Comparison of ENCODE assay signal across 20 cellular contexts in the genomic region with DNA sequence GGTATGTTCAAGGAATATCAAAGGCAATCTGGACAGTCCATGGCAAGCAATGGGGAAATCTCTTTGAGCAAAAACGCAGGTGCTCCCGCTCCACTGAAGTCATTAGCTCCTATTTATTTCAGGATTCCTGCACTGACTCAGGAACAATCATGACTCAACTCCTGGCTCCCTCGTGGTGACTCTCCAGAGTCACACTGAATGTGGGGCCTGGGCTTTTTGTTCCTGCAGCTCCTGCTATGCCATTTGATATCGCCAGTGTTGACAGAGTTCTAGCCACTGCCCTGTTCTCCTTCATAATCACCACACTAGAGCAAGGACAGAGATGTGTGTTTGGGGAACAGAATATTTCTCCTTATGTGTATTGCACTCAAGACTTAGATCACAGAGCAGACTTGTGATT.
DNase-seq lines count a peak whose midpoint lies in the region; ATAC-seq and TF ChIP-seq lines count a peak whose summit lies in the region.
"Had no signal": no experiment of that assay in that cellular context is flagged by ENCODE, and none has a peak within 500 bp of the region (broad histone marks: within the 10 kb centered on the region; RNA-seq: fewer than 3 reads in every experiment).

No MANE protein-coding gene starts in this region.

- no peaks in the 10 kb centered on the region for H3K79me1 ChIP-seq in mesendoderm (ENCODE audit: low read length)

- no peak overlapping the region for H3K9ac ChIP-seq in mesendoderm (ENCODE audit: low read length)

- no peak overlapping the region for H3K27ac Mint-ChIP-seq in activated CD4-positive, alpha-beta T cell treated with anti-CD3 and anti-CD28 coated beads, Interleukin-2, amount 10 ng/mL, durations not matched to agents 7 days and 5 days
- H3K27ac Mint-ChIP-seq: activated T-cell treated with anti-CD3 and anti-CD28 coated beads, Interleukin-2, amount 50 U/mL, for 24 hours had no signal

- no peak overlapping the region for H4K5ac ChIP-seq in mesendoderm (ENCODE audit: low read length)

- H3K18ac ChIP-seq in mesendoderm (ENCODE audit: low read length): no peak overlapping the region

- H3K4me3 Mint-ChIP-seq in activated CD4-positive, alpha-beta T cell treated with anti-CD3 and anti-CD28 coated beads, Interleukin-2, amount 10 ng/mL, durations not matched to agents 7 days and 5 days: no peak overlapping the region
- H3K4me3 Mint-ChIP-seq: activated T-cell treated with anti-CD3 and anti-CD28 coated beads, Interleukin-2, amount 50 U/mL, for 24 hours had no signal

- H3K4me2 ChIP-seq in mesendoderm (ENCODE audit: low read length): no peak overlapping the region

- no peak overlapping the region for H4K8ac ChIP-seq in mesendoderm (ENCODE audit: low read depth, low read length)

- no peak overlapping the region for H3K4ac ChIP-seq in mesendoderm (ENCODE audit: low read depth, low read length)

- no peak overlapping the region for H2BK5ac ChIP-seq in mesendoderm (ENCODE audit: low read length)

- no CpG with 5 or more reads among the region's 4 CpGs for WGBS in mesendoderm (ENCODE audit: extremely low coverage, insufficient coverage, low lambda C conversion rate)

- POLR2A ChIA-PET in activated CD4-positive, alpha-beta T cell treated with anti-CD3 and anti-CD28 coated beads, Interleukin-2, amount 10 ng/mL, durations not matched to agents 7 days and 5 days (lab: Charles Lee): no interaction called here

- no peaks in the 10 kb centered on the region for H3K79me2 ChIP-seq in mesendoderm (ENCODE audit: control insufficient read depth, insufficient read depth, low read length)

- no peaks in the 10 kb centered on the region for H3K36me3 Mint-ChIP-seq in activated CD4-positive, alpha-beta T cell treated with anti-CD3 and anti-CD28 coated beads, Interleukin-2, amount 10 ng/mL, durations not matched to agents 7 days and 5 days (ENCODE audit: low read depth)

- no peak for TF ChIP-seq CTCF in fibroblast of mammary gland (conservative IDR thresholded peaks at IDR 0.05; ENCODE audit: control insufficient read depth, insufficient read depth, low read depth, low read length)
- TF ChIP-seq CTCF in GM13976 (IDR thresholded peaks at IDR 0.05; ENCODE audit: borderline replicate concordance, control extremely low read depth, extremely low read depth, insufficient read depth, missing control alignments): no peak
- no peak for TF ChIP-seq CTCF in left lung (IDR thresholded peaks at IDR 0.05)

- DNase-seq in AG20443 (ENCODE audit: low spot score): peak; percentile 11
- peak; percentile 22 for DNase-seq in M059J (ENCODE audit: low read depth)
- peak; percentile 14 for DNase-seq in fibroblast of mammary gland (ENCODE audit: low read depth)
- DNase-seq in mesendoderm: peak; percentile 13
- DNase-seq in GM13976 (ENCODE audit: low spot score): no peak
- no peak for DNase-seq in activated CD4-positive, alpha-beta T cell treated with anti-CD3 and anti-CD28 coated beads, Interleukin-2, amount 10 ng/mL, durations not matched to agents 7 days and 5 days
- no peak for DNase-seq in left lung
- DNase-seq: activated CD4-positive, alpha-beta T cell treated with anti-CD3 and anti-CD28 coated beads for 4 hours; activated gamma-delta T cell; activated T-cell treated with anti-CD3 and anti-CD28 coated beads, Interleukin-2, amount 50 U/mL, for 24 hours; BE2C; DMS79; GF-D8; glutamatergic neuron; KG1; NCI-H1436 treated with DMSO at 0.1 percent for 48 hours; NCI-H446 treated with DMSO at 0.1 percent for 48 hours; stimulated activated CD8-positive, alpha-beta memory T cell treated with anti-CD3 and anti-CD28 coated beads, Interleukin-4, amount 100 ng/mL, for 48 hours; tibial artery had no signal

- H3K56ac ChIP-seq in mesendoderm (ENCODE audit: low read length): no peak overlapping the region

- H3K9me3 ChIP-seq in left lung: no peaks in the 10 kb centered on the region
- H3K9me3 ChIP-seq: BE2C, tibial artery had no signal

- CTCF ChIA-PET in activated CD4-positive, alpha-beta T cell treated with anti-CD3 and anti-CD28 coated beads, Interleukin-2, amount 10 ng/mL, durations not matched to agents 7 days and 5 days (lab: Charles Lee): no interaction called here

- H3K36me3 ChIP-seq in mesendoderm (ENCODE audit: control insufficient read depth, insufficient read depth, low read length) (no peaks in the 10 kb centered on the region), left lung (no peaks in the 10 kb centered on the region)
- H3K36me3 ChIP-seq: BE2C, tibial artery had no signal

- H2BK15ac ChIP-seq in mesendoderm (replicated peaks; ENCODE audit: low read depth): no peak overlapping the region

- H3K4me1 ChIP-seq in mesendoderm (ENCODE audit: control insufficient read depth, low read depth, low read length): no peaks in the 10 kb centered on the region
- H3K4me1 ChIP-seq in left lung: no peaks in the 10 kb centered on the region
- H3K4me1 ChIP-seq: BE2C, tibial artery had no signal

- H3K27ac ChIP-seq in mesendoderm (ENCODE audit: low read depth, low read length) (no peak overlapping the region), left lung (no peak overlapping the region)
- H3K27ac ChIP-seq: tibial artery had no signal

- no peaks in the 10 kb centered on the region for H3K4me1 Mint-ChIP-seq in activated CD4-positive, alpha-beta T cell treated with anti-CD3 and anti-CD28 coated beads, Interleukin-2, amount 10 ng/mL, durations not matched to agents 7 days and 5 days

- no peak overlapping the region for H2AK5ac ChIP-seq in mesendoderm (ENCODE audit: low read length)

- no peaks in the 10 kb centered on the region for H3K27me3 ChIP-seq in mesendoderm (ENCODE audit: insufficient read depth, low read length, poor library complexity)
- no peaks in the 10 kb centered on the region for H3K27me3 ChIP-seq in left lung
- H3K27me3 ChIP-seq: BE2C, tibial artery had no signal

- H3K4me3 ChIP-seq in fibroblast of mammary gland (ENCODE audit: control insufficient read depth, low read depth, low read length): no peak overlapping the region
- no peak overlapping the region for H3K4me3 ChIP-seq in mesendoderm (ENCODE audit: low read length)
- no peak overlapping the region for H3K4me3 ChIP-seq in left lung
- H3K4me3 ChIP-seq: tibial artery had no signal

- H2BK120ac ChIP-seq in mesendoderm (ENCODE audit: low read depth, low read length): no peak overlapping the region

- intact Hi-C loops in left lung (cut with DNase I): no loop called here

- ATAC-seq in GM19467 (IDR thresholded peaks at IDR 0.05; ENCODE audit: unreplicated experiment) (no peak), left lung (no peak)

- no peaks in the 10 kb centered on the region for H3K27me3 Mint-ChIP-seq in activated CD4-positive, alpha-beta T cell treated with anti-CD3 and anti-CD28 coated beads, Interleukin-2, amount 10 ng/mL, durations not matched to agents 7 days and 5 days
- H3K27me3 Mint-ChIP-seq: activated T-cell treated with anti-CD3 and anti-CD28 coated beads, Interleukin-2, amount 50 U/mL, for 24 hours had no signal

- no peak overlapping the region for H3K23ac ChIP-seq in mesendoderm (ENCODE audit: low read length)

- H3K9me3 Mint-ChIP-seq in activated CD4-positive, alpha-beta T cell treated with anti-CD3 and anti-CD28 coated beads, Interleukin-2, amount 10 ng/mL, durations not matched to agents 7 days and 5 days: no peaks in the 10 kb centered on the region

- in situ Hi-C loops in GM13976 (cut with MboI; ENCODE audit: low sequenced_read_pairs, unreplicated experiment): no loop called here

Comparison
In these comparisons a context has a peak if more than half of its experiments do, and no peak if none do; other contexts are left out.
1. DNase-seq: peak in AG20443 (single experiment), M059J (single experiment), fibroblast of mammary gland (single experiment) and mesendoderm (single experiment); none in GM13976 (single experiment), activated CD4-positive, alpha-beta T cell treated with anti-CD3 and anti-CD28 coated beads, Interleukin-2, amount 10 ng/mL, durations not matched to agents 7 days and 5 days (single experiment) and left lung (0 of 2).